ENCODE assay signal across 2 cellular contexts in genomic region chr13:93398167-93398566, GRCh38.
TF ChIP-seq lines count a peak whose summit lies in the region.

No MANE protein-coding gene starts in this region.

TF ChIP-seq in A549, 52 proteins besides CTCF, POLR2A, EP300 and RAD21 (continued from another document):
- TF ChIP-seq FOSB (CRISPR knock-in tag; IDR thresholded peaks at IDR 0.05) (no peak), SMC3 (IDR thresholded peaks at IDR 0.05) (no peak), USF2 (IDR thresholded peaks at IDR 0.05) (no peak), RFX5 (IDR thresholded peaks at IDR 0.05) (no peak), MAFK (IDR thresholded peaks at IDR 0.05; ENCODE audit: partially characterized antibody) (no peak), CHD2 (IDR thresholded peaks at IDR 0.05; ENCODE audit: low read length, partially characterized antibody) (no peak), TP53 (CRISPR knock-in tag; IDR thresholded peaks at IDR 0.05) (no peak), CBX8 (IDR thresholded peaks at IDR 0.05) (no peak), FOXS1 (CRISPR knock-in tag; IDR thresholded peaks at IDR 0.05) (no peak)

TF ChIP-seq in HepG2, 621 proteins besides CTCF, POLR2A, EP300 and RAD21 (continued from another document):
- TF ChIP-seq PAXIP1 (CRISPR knock-in tag; conservative IDR thresholded peaks at IDR 0.05) (no peak), TERF1 (CRISPR knock-in tag; IDR thresholded peaks at IDR 0.05) (no peak), MYPOP (CRISPR knock-in tag; IDR thresholded peaks at IDR 0.05) (no peak), MED8 (CRISPR knock-in tag; IDR thresholded peaks at IDR 0.05; ENCODE audit: insufficient replicate concordance) (no peak)
